Comparison of ENCODE assay signal across 8 cellular contexts in genomic region chr2:26764906-26765305, GRCh38. TPM values are rescaled to one million over a fixed set of nuclear protein-coding genes. Genes with fewer than 3 reads are reported as not detected.
DNase-seq lines count a peak whose midpoint lies in the region; ATAC-seq and TF ChIP-seq lines count a peak whose summit lies in the region.

No MANE protein-coding gene starts in this region.

- H3K4me1 ChIP-seq in GM23338 (ENCODE audit: insufficient read depth) (no peaks in the 10 kb centered on the region), sigmoid colon (peaks cover 0 to 61% (median 38%) of the 10 kb centered on the region in 4 donors)

- TF ChIP-seq CTCF in GM23338 (conservative IDR thresholded peaks at IDR 0.05; ENCODE audit: low read depth in 2 of 2): no peak
- no peak for TF ChIP-seq CTCF in VCaP (conservative IDR thresholded peaks at IDR 0.05)
- no peak for TF ChIP-seq CTCF in foreskin fibroblast (IDR thresholded peaks at IDR 0.05; ENCODE audit: low read depth, low read length)
- TF ChIP-seq CTCF in sigmoid colon (IDR thresholded peaks at IDR 0.05): no peak

- H3K27me3 ChIP-seq in GM23338 (ENCODE audit: insufficient read depth) (peaks cover 9% of the 10 kb centered on the region; the same call in 1 of the 2 replicates), sigmoid colon (no peaks in the 10 kb centered on the region)

- peak overlapping the region; percentile 93; the same call in 1 of the 2 replicates for H2AFZ ChIP-seq in GM23338

- no peaks in the 10 kb centered on the region for H4K20me1 ChIP-seq in GM23338 (replicated peaks; ENCODE audit: insufficient read depth)

- no peak for TF ChIP-seq POLR2A in sigmoid colon (IDR thresholded peaks at IDR 0.05)

- H3K9me2 ChIP-seq in GM23338 (ENCODE audit: insufficient read depth): no peaks in the 10 kb centered on the region

- no peak for TF ChIP-seq EP300 in sigmoid colon (IDR thresholded peaks at IDR 0.05)

- H3K4me3 Mint-ChIP-seq in GM23338: peak overlapping the region; percentile 80

- no peak for ATAC-seq in GM23338

- no peaks in the 10 kb centered on the region for H3K79me2 ChIP-seq in GM23338 (replicated peaks; ENCODE audit: insufficient read depth)

- H3K27ac ChIP-seq in GM23338 (ENCODE audit: low read depth): no peak overlapping the region
- H3K27ac ChIP-seq in VCaP: peak overlapping the region; percentile 100
- peak overlapping the region; percentile 85 to 96 (median 90) for H3K27ac ChIP-seq in sigmoid colon

- no peak overlapping the region for H3K27ac Mint-ChIP-seq in GM23338

- H3K4me3 ChIP-seq in GM23338: peak overlapping the region; percentile 91
- H3K4me3 ChIP-seq in foreskin fibroblast (ENCODE audit: low read depth in 1 of 2, low read length in 2 of 2): peak overlapping the region; percentile 72 to 86
- peak overlapping the region; percentile 62 to 89 (median 76) for H3K4me3 ChIP-seq in sigmoid colon

- peak overlapping the region; percentile 97 for H3K4me2 ChIP-seq in GM23338

- H3K9me3 ChIP-seq in sigmoid colon: no peaks in the 10 kb centered on the region

- peaks cover 9% of the 10 kb centered on the region for H3K27me3 Mint-ChIP-seq in GM23338 (ENCODE audit: insufficient read depth, low read depth, poor library complexity)

- H3K36me3 Mint-ChIP-seq in GM23338 (ENCODE audit: low read depth): no peaks in the 10 kb centered on the region

- WGBS in sigmoid colon, 2 donors: 21 to 57% methylated on average over 3 of the region's 3 CpGs

- no peaks in the 10 kb centered on the region; the same call in 2 of the 3 replicates for H3K9me3 Mint-ChIP-seq in GM23338

- H3K36me3 ChIP-seq in GM23338 (ENCODE audit: insufficient read depth) (no peaks in the 10 kb centered on the region), sigmoid colon (no peaks in the 10 kb centered on the region)

- H3F3A ChIP-seq in GM23338 (replicated peaks; ENCODE audit: low read depth): no peaks in the 10 kb centered on the region

- H3K4me1 Mint-ChIP-seq in GM23338: peaks cover 13% of the 10 kb centered on the region

- no peak for DNase-seq in GM23338 (ENCODE audit: low spot score)
- no peak for DNase-seq in foreskin fibroblast
- no peak for DNase-seq in sigmoid colon
- DNase-seq in superior temporal gyrus (ENCODE audit: extremely low spot score): no peak
- DNase-seq in hypothalamus (lab: John Stamatoyannopoulos, UW): no peak
- no peak for DNase-seq in EL
- DNase-seq in NCI-H2196 treated with DMSO at 0.1 percent for 48 hours (lab: John Stamatoyannopoulos, UW; ENCODE audit: unreplicated experiment): no peak

- intact Hi-C loops in sigmoid colon (cut with DNase I): loop anchor here (2.0 kb wide), 1 partner anchor 20 kb away; no protein-coding TSS in a partner anchor

TF ChIP-seq in GM23338, 12 proteins besides CTCF, POLR2A, EP300 and RAD21 (continues in another document):
- TF ChIP-seq EZH2 (IDR thresholded peaks at IDR 0.05; ENCODE audit: low read depth, unreplicated experiment) (no peak), JUNB (IDR thresholded peaks at IDR 0.05; ENCODE audit: unreplicated experiment) (no peak), ZNF331 (CRISPR knock-in tag; IDR thresholded peaks at IDR 0.05; ENCODE audit: low read depth) (no peak), ZNF114 (CRISPR knock-in tag; IDR thresholded peaks at IDR 0.05) (no peak), POLR2AphosphoS5 (IDR thresholded peaks at IDR 0.05; ENCODE audit: low read depth) (no peak), STAT1 (IDR thresholded peaks at IDR 0.05; ENCODE audit: unreplicated experiment) (no peak), ZNF462 (CRISPR knock-in tag; IDR thresholded peaks at IDR 0.05) (no peak), EZH2phosphoT487 (IDR thresholded peaks at IDR 0.05; ENCODE audit: unreplicated experiment) (no peak), CREB1 (CRISPR knock-in tag; IDR thresholded peaks at IDR 0.05; ENCODE audit: low read depth) (no peak)
- TF ChIP-seq, protein P1, sequence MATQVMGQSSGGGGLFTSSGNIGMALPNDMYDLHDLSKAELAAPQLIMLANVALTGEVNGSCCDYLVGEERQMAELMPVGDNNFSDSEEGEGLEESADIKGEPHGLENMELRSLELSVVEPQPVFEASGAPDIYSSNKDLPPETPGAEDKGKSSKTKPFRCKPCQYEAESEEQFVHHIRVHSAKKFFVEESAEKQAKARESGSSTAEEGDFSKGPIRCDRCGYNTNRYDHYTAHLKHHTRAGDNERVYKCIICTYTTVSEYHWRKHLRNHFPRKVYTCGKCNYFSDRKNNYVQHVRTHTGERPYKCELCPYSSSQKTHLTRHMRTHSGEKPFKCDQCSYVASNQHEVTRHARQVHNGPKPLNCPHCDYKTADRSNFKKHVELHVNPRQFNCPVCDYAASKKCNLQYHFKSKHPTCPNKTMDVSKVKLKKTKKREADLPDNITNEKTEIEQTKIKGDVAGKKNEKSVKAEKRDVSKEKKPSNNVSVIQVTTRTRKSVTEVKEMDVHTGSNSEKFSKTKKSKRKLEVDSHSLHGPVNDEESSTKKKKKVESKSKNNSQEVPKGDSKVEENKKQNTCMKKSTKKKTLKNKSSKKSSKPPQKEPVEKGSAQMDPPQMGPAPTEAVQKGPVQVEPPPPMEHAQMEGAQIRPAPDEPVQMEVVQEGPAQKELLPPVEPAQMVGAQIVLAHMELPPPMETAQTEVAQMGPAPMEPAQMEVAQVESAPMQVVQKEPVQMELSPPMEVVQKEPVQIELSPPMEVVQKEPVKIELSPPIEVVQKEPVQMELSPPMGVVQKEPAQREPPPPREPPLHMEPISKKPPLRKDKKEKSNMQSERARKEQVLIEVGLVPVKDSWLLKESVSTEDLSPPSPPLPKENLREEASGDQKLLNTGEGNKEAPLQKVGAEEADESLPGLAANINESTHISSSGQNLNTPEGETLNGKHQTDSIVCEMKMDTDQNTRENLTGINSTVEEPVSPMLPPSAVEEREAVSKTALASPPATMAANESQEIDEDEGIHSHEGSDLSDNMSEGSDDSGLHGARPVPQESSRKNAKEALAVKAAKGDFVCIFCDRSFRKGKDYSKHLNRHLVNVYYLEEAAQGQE (IDR thresholded peaks at IDR 0.05; ENCODE audit: unreplicated experiment): no peak

RNA-seq across cellular contexts. Expression of gene SLC35F6, which starts 0.8 kb away (rescaled TPM):
- total RNA-seq in GM23338 (2014; rRNA removed; shearing (Covaris generic)): 10.8 and 15.0 TPM in 2 replicates
- polyA plus RNA-seq in GM23338 (2016; fragmentation: Nextera tagmentation; extraction: Ambion mirVana): 4.9 and 6.0 TPM in 2 replicates
- 10 to 100 TPM; 19.6 to 27.4 (median 25.8) TPM for total RNA-seq in sigmoid colon
- 10 to 100 TPM in 1 of 3 donors, 1 to 10 TPM in 2; 4.2 to 23.1 (median 7.4) TPM for polyA plus RNA-seq in sigmoid colon

RNA-seq across cellular contexts. Expression of gene CENPA, which starts 20.9 kb away (rescaled TPM):
- 13.0 and 16.8 TPM in 2 replicates for total RNA-seq in GM23338 (2014; rRNA removed; shearing (Covaris generic))
- polyA plus RNA-seq in GM23338 (2016; fragmentation: Nextera tagmentation; extraction: Ambion mirVana) (24.2 and 26.3 TPM in 2 replicates), sigmoid colon (10 to 100 TPM in 1 of 3 donors, 1 to 10 TPM in 2; 1.2 to 11.6 (median 3.2) TPM)
- total RNA-seq in sigmoid colon: not detected
